Comparison of ENCODE assay signal across 9 cellular contexts in genomic region chr1:226814751-226815496, GRCh38. TPM values are rescaled to one million over a fixed set of nuclear protein-coding genes. Genes with fewer than 3 reads are reported as not detected.
A peak's percentile ranks its signal among the peaks of the same experiment; 100 is the strongest.
DNase-seq lines count a peak whose midpoint lies in the region; ATAC-seq and TF ChIP-seq lines count a peak whose summit lies in the region.
"Had no signal": no experiment of that assay in that cellular context is flagged by ENCODE, and none has a peak within 500 bp of the region (broad histone marks: within the 10 kb centered on the region; RNA-seq: fewer than 3 reads in every experiment).

No MANE protein-coding gene starts in this region.

- H3K4me1 ChIP-seq in CD4-positive, CD25-positive, alpha-beta regulatory T cell (ENCODE audit: control insufficient read depth, insufficient read depth, low read length, poor library complexity, severe bottlenecking): no peaks in the 10 kb centered on the region
- no peaks in the 10 kb centered on the region for H3K4me1 ChIP-seq in body of pancreas

- no peak for TF ChIP-seq POLR2A in body of pancreas (IDR thresholded peaks at IDR 0.05)

- DNase-seq in CD4-positive, CD25-positive, alpha-beta regulatory T cell: peak in 1 of 3 donors; percentile 37
- peak; percentile 86 for DNase-seq in NCI-H2081 treated with DMSO at 0.1 percent for 48 hours (lab: John Stamatoyannopoulos, UW)
- peak; percentile 31 to 80 (median 45) for DNase-seq in body of pancreas
- DNase-seq in kidney epithelial cell (ENCODE audit: low read depth): peak; percentile 79
- DNase-seq in AML-193 (lab: John Stamatoyannopoulos, UW): no peak
- DNase-seq: activated naive CD8-positive, alpha-beta T cell treated with anti-CD3 and anti-CD28 coated beads, Interleukin-2, amount 10 ng/mL, durations not matched to agents 7 days and 5 days had no signal

- no peak overlapping the region for H3K4me3 ChIP-seq in CD4-positive, CD25-positive, alpha-beta regulatory T cell (ENCODE audit: low read depth, low read length)
- H3K4me3 ChIP-seq in body of pancreas: no peak overlapping the region
- H3K4me3 ChIP-seq in kidney epithelial cell (ENCODE audit: low read depth, low read length): no peak overlapping the region

- H3K27me3 Mint-ChIP-seq in CD4-positive, CD25-positive, alpha-beta regulatory T cell: peaks cover 9% of the 10 kb centered on the region

- H3K27ac Mint-ChIP-seq in CD4-positive, CD25-positive, alpha-beta regulatory T cell: peak overlapping the region in 1 of 3 donors; percentile 91
- H3K27ac Mint-ChIP-seq: activated naive CD8-positive, alpha-beta T cell treated with anti-CD3 and anti-CD28 coated beads, Interleukin-2, amount 10 ng/mL, durations not matched to agents 7 days and 5 days had no signal

- TF ChIP-seq CTCF in body of pancreas (IDR thresholded peaks at IDR 0.05) (no peak), kidney epithelial cell (IDR thresholded peaks at IDR 0.05; ENCODE audit: insufficient read depth, low read length, poor library complexity, severe bottlenecking) (no peak)

- ATAC-seq in CD4-positive, CD25-positive, alpha-beta regulatory T cell (ENCODE audit: low read depth in 2 of 2): peak; percentile 37 to 53
- ATAC-seq in body of pancreas (peak; percentile 77), HG03159 (IDR thresholded peaks at IDR 0.05; ENCODE audit: unreplicated experiment) (no peak), HG03175 (IDR thresholded peaks at IDR 0.05; ENCODE audit: unreplicated experiment) (no peak)

- no peak overlapping the region for H3K27ac ChIP-seq in CD4-positive, CD25-positive, alpha-beta regulatory T cell (ENCODE audit: insufficient read depth, low read length, poor library complexity, severe bottlenecking)
- H3K27ac ChIP-seq in body of pancreas (peak overlapping the region in 3 of 4 donors; percentile 10 to 39 (median 18)), temporal lobe (ENCODE audit: low read depth, low read length) (peak overlapping the region; percentile 37)

- H3K36me3 ChIP-seq in CD4-positive, CD25-positive, alpha-beta regulatory T cell (ENCODE audit: control insufficient read depth, insufficient read depth, low read length): no peaks in the 10 kb centered on the region
- H3K36me3 ChIP-seq in body of pancreas (replicated peaks in 1 of 2; ENCODE audit: insufficient read depth in 1 of 2, low read depth in 2 of 2): no peaks in the 10 kb centered on the region
- H3K36me3 ChIP-seq in kidney epithelial cell (ENCODE audit: control insufficient read depth, insufficient read depth, low read length): no peaks in the 10 kb centered on the region

- no peaks in the 10 kb centered on the region for H3K36me3 Mint-ChIP-seq in CD4-positive, CD25-positive, alpha-beta regulatory T cell
- H3K36me3 Mint-ChIP-seq: activated naive CD8-positive, alpha-beta T cell treated with anti-CD3 and anti-CD28 coated beads, Interleukin-2, amount 10 ng/mL, durations not matched to agents 7 days and 5 days had no signal

- peaks cover 0 to under 1% (median 0%) of the 10 kb centered on the region in 7 donors for H3K9me3 Mint-ChIP-seq in CD4-positive, CD25-positive, alpha-beta regulatory T cell
- H3K9me3 Mint-ChIP-seq: activated naive CD8-positive, alpha-beta T cell treated with anti-CD3 and anti-CD28 coated beads, Interleukin-2, amount 10 ng/mL, durations not matched to agents 7 days and 5 days had no signal

- no peak overlapping the region for H3K4me3 Mint-ChIP-seq in CD4-positive, CD25-positive, alpha-beta regulatory T cell
- H3K4me3 Mint-ChIP-seq: activated naive CD8-positive, alpha-beta T cell treated with anti-CD3 and anti-CD28 coated beads, Interleukin-2, amount 10 ng/mL, durations not matched to agents 7 days and 5 days had no signal

- 50 to 60% methylated on average over 10 of the region's 10 CpGs for WGBS in body of pancreas, 2 donors

- no peaks in the 10 kb centered on the region for H3K9me3 ChIP-seq in CD4-positive, CD25-positive, alpha-beta regulatory T cell (ENCODE audit: control insufficient read depth in 2 of 2, low read length in 2 of 2)
- H3K9me3 ChIP-seq in body of pancreas: no peaks in the 10 kb centered on the region

- H3K4me1 Mint-ChIP-seq in CD4-positive, CD25-positive, alpha-beta regulatory T cell: peaks cover 0 to 8% (median 4%) of the 10 kb centered on the region in 4 donors

- intact Hi-C loops in body of pancreas (cut with DNase I): no loop called here

- H3K27me3 ChIP-seq in CD4-positive, CD25-positive, alpha-beta regulatory T cell (ENCODE audit: control insufficient read depth, insufficient read depth, low read length): no peaks in the 10 kb centered on the region
- no peaks in the 10 kb centered on the region for H3K27me3 ChIP-seq in body of pancreas
- no peaks in the 10 kb centered on the region for H3K27me3 ChIP-seq in kidney epithelial cell (ENCODE audit: control insufficient read depth, insufficient read depth, low read length)

RNA-seq across cellular contexts. Expression of gene PSEN2, which starts 55.5 kb away (rescaled TPM):
- 3.7 TPM for total RNA-seq in CD4-positive, CD25-positive, alpha-beta regulatory T cell
- 1 to 10 TPM; 1.8 to 3.5 (median 3.2) TPM for polyA plus RNA-seq in CD4-positive, CD25-positive, alpha-beta regulatory T cell
- total RNA-seq in body of pancreas (10 to 100 TPM; 80.9 to 98.9 TPM), kidney epithelial cell (29.7 and 31.3 TPM in 2 replicates), temporal lobe (20.4 TPM)

Comparison
In these comparisons a context has a peak if more than half of its experiments do, and no peak if none do; other contexts are left out.
1. ATAC-seq: peak in CD4-positive, CD25-positive, alpha-beta regulatory T cell (2 of 2) and body of pancreas (single experiment); none in HG03159 (single experiment) and HG03175 (single experiment).
2. DNase-seq: peak in NCI-H2081 treated with DMSO at 0.1 percent for 48 hours (single experiment), body of pancreas (4 of 4) and kidney epithelial cell (single experiment); none in AML-193 (0 of 2).